In the genomic region with DNA sequence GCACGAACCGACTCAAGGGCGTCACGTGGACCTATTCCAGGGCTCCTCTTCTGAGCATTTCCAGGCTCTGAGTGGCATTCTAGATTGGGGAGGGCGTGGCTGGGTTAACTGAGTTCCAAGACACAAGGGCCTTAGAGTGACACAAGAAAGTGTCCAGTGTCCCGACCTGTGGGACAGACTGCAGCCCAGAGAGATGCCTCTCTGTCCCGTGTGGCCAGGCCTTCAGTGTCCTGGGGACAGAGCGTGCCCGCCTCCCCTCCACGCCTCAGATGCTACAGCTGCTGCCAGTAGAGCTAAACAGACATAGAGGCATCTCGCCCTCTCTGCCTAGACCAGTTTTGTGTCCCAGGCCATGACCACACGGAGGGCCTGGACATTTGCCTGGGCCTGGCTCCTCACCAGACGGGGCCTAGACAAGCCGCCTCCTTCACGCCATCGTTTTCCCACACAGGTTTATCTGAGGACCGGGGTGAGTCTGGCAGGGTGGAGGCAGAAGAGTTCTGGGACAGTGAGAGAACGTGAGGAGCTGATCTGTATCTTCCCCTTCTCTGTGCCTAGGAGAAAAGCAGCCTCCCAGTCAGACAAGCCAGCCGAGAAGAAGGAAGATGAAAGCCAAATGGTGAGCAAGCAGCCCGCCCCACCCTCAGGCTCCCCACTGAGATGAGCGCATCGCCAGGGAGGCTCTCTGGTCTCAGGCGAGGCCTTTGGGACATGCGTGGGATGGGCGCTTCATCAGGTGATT, we compare ENCODE assay signal across 14 cellular contexts. TPM values are rescaled to one million over a fixed set of nuclear protein-coding genes. Genes with fewer than 3 reads are reported as not detected.
DNase-seq lines count a peak whose midpoint lies in the region; ATAC-seq and TF ChIP-seq lines count a peak whose summit lies in the region.
"Had no signal": no experiment of that assay in that cellular context is flagged by ENCODE, and none has a peak within 500 bp of the region (broad histone marks: within the 10 kb centered on the region; RNA-seq: fewer than 3 reads in every experiment).

No MANE protein-coding gene starts in this region.

- no peak overlapping the region for H2BK20ac ChIP-seq in IMR-90 (ENCODE audit: low read depth, low read length)

- H3K79me2 ChIP-seq in osteoblast (ENCODE audit: insufficient read depth, low read length), result no peaks in the 10 kb centered on the region

- POLR2A ChIA-PET in IMR-90 (lab: Charles Lee; ENCODE audit: unreplicated experiment), result no interaction called here

- no peak overlapping the region for H4K91ac ChIP-seq in IMR-90 (ENCODE audit: insufficient read depth, low read depth, low read length)

- H3K79me1 ChIP-seq in IMR-90 (ENCODE audit: low read depth in 1 of 2, low read length in 2 of 2), result no peaks in the 10 kb centered on the region

- no peak overlapping the region for H3K4ac ChIP-seq in IMR-90 (ENCODE audit: low read depth, low read length)

- no TSS peak for BruUV-seq in IMR-90 (replicated peaks; lab: Mats Ljungman, UMichigan)

- no peak overlapping the region for H2BK15ac ChIP-seq in IMR-90 (ENCODE audit: low read depth, low read length)

- no peak overlapping the region for H2AK5ac ChIP-seq in IMR-90 (ENCODE audit: low read depth, low read length)

- H2BK120ac ChIP-seq in IMR-90 (ENCODE audit: low read depth, low read length), result no peak overlapping the region

- H3K18ac ChIP-seq in IMR-90 (ENCODE audit: low read depth, low read length), result no peak overlapping the region

- H2AK9ac ChIP-seq in IMR-90 (replicated peaks; ENCODE audit: low read depth, low read length, poor library complexity), result peak overlapping the region; percentile 44

- peaks cover 99% of the 10 kb centered on the region for H3K4me1 ChIP-seq in BLaER1
- H3K4me1 ChIP-seq in IMR-90 (ENCODE audit: control insufficient read depth, insufficient read depth, low read length), result 0 out of 2 replicates have a peak, but pooled peaks cover 3% of the 10 kb centered on the region
- H3K4me1 ChIP-seq in osteoblast (ENCODE audit: insufficient read depth, low read length), result peaks cover 17% of the 10 kb centered on the region

- H3K9me3 ChIP-seq in BLaER1 (no peaks in the 10 kb centered on the region), IMR-90 (ENCODE audit: control insufficient read depth, insufficient read depth, low read length) (no peaks in the 10 kb centered on the region), osteoblast (ENCODE audit: low read depth, low read length) (no peaks in the 10 kb centered on the region)
- H3K9me3 ChIP-seq: thoracic aorta had no signal

- in situ Hi-C loops in IMR-90 (cut with MboI; ENCODE audit: low sequenced_read_pairs), result no loop called here

- no peak overlapping the region for H4K5ac ChIP-seq in IMR-90 (ENCODE audit: low read depth, low read length)

- no peak overlapping the region for H3K14ac ChIP-seq in IMR-90 (replicated peaks; ENCODE audit: low read depth, low read length)

- no peak overlapping the region for H4K8ac ChIP-seq in IMR-90 (ENCODE audit: low read depth in 2 of 2, low read length in 2 of 2)

- dilution Hi-C loops in IMR-90 (cut with HindIII; ENCODE audit: low sequenced_read_pairs, unreplicated experiment), result no loop called here

- H3K27me3 ChIP-seq in BLaER1, result no peaks in the 10 kb centered on the region
- no peaks in the 10 kb centered on the region for H3K27me3 ChIP-seq in IMR-90 (ENCODE audit: control insufficient read depth, insufficient read depth, low read length)
- H3K27me3 ChIP-seq in osteoblast (ENCODE audit: insufficient read depth, low read length), result no peaks in the 10 kb centered on the region

- H3K4me2 ChIP-seq in BLaER1, result peak overlapping the region; percentile 90
- H3K4me2 ChIP-seq in IMR-90 (ENCODE audit: low read depth, low read length), result no peak overlapping the region
- no peak overlapping the region for H3K4me2 ChIP-seq in osteoblast (ENCODE audit: insufficient read depth, low read length)

- no peak for TF ChIP-seq RAD21 in IMR-90 (IDR thresholded peaks at IDR 0.05; ENCODE audit: low read length)

- intact Hi-C loops in IMR-90 (cut with micrococcal nuclease), result no loop called here

- H3K9ac ChIP-seq in BLaER1, result peak overlapping the region; percentile 54
- no peak overlapping the region for H3K9ac ChIP-seq in IMR-90 (ENCODE audit: low read depth, low read length)

- CTCF ChIA-PET in IMR-90 (lab: Yijun Ruan, JAX), result no interaction called here

- no peak overlapping the region for H2BK5ac ChIP-seq in IMR-90 (ENCODE audit: low read depth, low read length, poor library complexity, severe bottlenecking)

- peaks cover 13% of the 10 kb centered on the region; the same call in 1 of the 2 replicates for H3K9me1 ChIP-seq in IMR-90 (ENCODE audit: insufficient read depth, low read length)

- no peak overlapping the region for H3K56ac ChIP-seq in IMR-90 (ENCODE audit: extremely low read depth, insufficient read depth, low read length)

- TF ChIP-seq POLR2A in IMR-90 (IDR thresholded peaks at IDR 0.05; ENCODE audit: low read depth, low read length), result no peak

- H2AFZ ChIP-seq in IMR-90 (replicated peaks; ENCODE audit: low read length, poor library complexity) (no peak overlapping the region), osteoblast (ENCODE audit: low read length) (no peak overlapping the region)

- WGBS in IMR-90 (ENCODE audit: extremely low coverage in 2 of 2, insufficient read length in 1 of 2), 2 experiments, result 87% methylated on average over 8 of the region's 25 CpGs; no CpG with 5 or more reads in 1 of the 2 experiments

- peak overlapping the region; percentile 70 for H3K27ac ChIP-seq in BLaER1
- no peak overlapping the region for H3K27ac ChIP-seq in IMR-90 (ENCODE audit: insufficient read depth, low read length)
- H3K27ac ChIP-seq in osteoblast (ENCODE audit: low read depth, low read length), result peak overlapping the region; percentile 48
- H3K27ac ChIP-seq: epithelial cell of prostate, thoracic aorta had no signal

- DNase-seq in IMR-90 (no peak), epithelial cell of esophagus (ENCODE audit: low read depth) (peak; percentile 67), osteoblast (ENCODE audit: insufficient read length, low spot score, missing footprints) (peak; percentile 86), iPS-NIHi7 (ENCODE audit: extremely low spot score) (no peak), KG1 (lab: John Stamatoyannopoulos, UW) (no peak)
- DNase-seq: NCI-H1436; stimulated activated CD4-positive, alpha-beta T cell treated with anti-CD3 and anti-CD28 coated beads, Interleukin-4, amount 100 ng/mL, for 4 hours; SW 1271 had no signal

- ATAC-seq in IMR-90 (ENCODE audit: low read depth), result no peak
- ATAC-seq in GM21786 (IDR thresholded peaks at IDR 0.05; ENCODE audit: unreplicated experiment), result no peak
- no peak for ATAC-seq in GM19035 (IDR thresholded peaks at IDR 0.05; ENCODE audit: unreplicated experiment)

- no peak for TF ChIP-seq CTCF in IMR-90 (conservative IDR thresholded peaks at IDR 0.05; ENCODE audit: low read depth, low read length)
- TF ChIP-seq CTCF in epithelial cell of esophagus (IDR thresholded peaks at IDR 0.05; ENCODE audit: insufficient read depth, low read depth, low read length, missing control alignments), result no peak
- TF ChIP-seq CTCF in osteoblast (IDR thresholded peaks at IDR 0.05; ENCODE audit: extremely low read depth, low read depth, low read length), result no peak

- peaks cover 87% of the 10 kb centered on the region for H3K36me3 ChIP-seq in BLaER1
- H3K36me3 ChIP-seq in IMR-90 (ENCODE audit: control insufficient read depth, insufficient read depth, low read length), result peaks cover 34% of the 10 kb centered on the region
- H3K36me3 ChIP-seq in osteoblast (ENCODE audit: insufficient read depth, low read length), result peaks cover 7% of the 10 kb centered on the region

- peak overlapping the region; percentile 40 for H3K4me3 ChIP-seq in BLaER1
- no peak overlapping the region for H3K4me3 ChIP-seq in IMR-90 (ENCODE audit: insufficient read depth, low read depth, low read length)
- no peak overlapping the region for H3K4me3 ChIP-seq in epithelial cell of esophagus (ENCODE audit: low read length)
- H3K4me3 ChIP-seq in osteoblast (ENCODE audit: insufficient read depth, low read length), result no peak overlapping the region
- H3K4me3 ChIP-seq: thoracic aorta had no signal

- no peak overlapping the region for H3K23ac ChIP-seq in IMR-90 (ENCODE audit: low read depth, low read length)

- H4K20me1 ChIP-seq in BLaER1 (peaks cover 39% of the 10 kb centered on the region), IMR-90 (ENCODE audit: insufficient read depth, low read length) (no peaks in the 10 kb centered on the region), osteoblast (ENCODE audit: insufficient read depth, low read length) (no peaks in the 10 kb centered on the region)

TF ChIP-seq in IMR-90, 13 proteins besides CTCF, POLR2A, EP300 and RAD21 (continues in another document):
- TF ChIP-seq, protein P1, sequence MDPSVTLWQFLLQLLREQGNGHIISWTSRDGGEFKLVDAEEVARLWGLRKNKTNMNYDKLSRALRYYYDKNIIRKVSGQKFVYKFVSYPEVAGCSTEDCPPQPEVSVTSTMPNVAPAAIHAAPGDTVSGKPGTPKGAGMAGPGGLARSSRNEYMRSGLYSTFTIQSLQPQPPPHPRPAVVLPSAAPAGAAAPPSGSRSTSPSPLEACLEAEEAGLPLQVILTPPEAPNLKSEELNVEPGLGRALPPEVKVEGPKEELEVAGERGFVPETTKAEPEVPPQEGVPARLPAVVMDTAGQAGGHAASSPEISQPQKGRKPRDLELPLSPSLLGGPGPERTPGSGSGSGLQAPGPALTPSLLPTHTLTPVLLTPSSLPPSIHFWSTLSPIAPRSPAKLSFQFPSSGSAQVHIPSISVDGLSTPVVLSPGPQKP (IDR thresholded peaks at IDR 0.05; ENCODE audit: borderline replicate concordance, low read depth, low read length), result no peak
- no peak for TF ChIP-seq USF2 (IDR thresholded peaks at IDR 0.05; ENCODE audit: low read depth, low read length)
- no peak for TF ChIP-seq SMC3 (IDR thresholded peaks at IDR 0.05; ENCODE audit: low read depth, low read length)
- TF ChIP-seq BHLHE40 (IDR thresholded peaks at IDR 0.05; ENCODE audit: low read depth, low read length), result no peak
- TF ChIP-seq RFX5 (IDR thresholded peaks at IDR 0.05; ENCODE audit: low read depth, low read length), result no peak
- no peak for TF ChIP-seq MAFK (IDR thresholded peaks at IDR 0.05; ENCODE audit: low read depth, low read length)
- no peak for TF ChIP-seq MAZ (IDR thresholded peaks at IDR 0.05; ENCODE audit: borderline replicate concordance, low read depth, low read length)
- no peak for TF ChIP-seq CHD1 (IDR thresholded peaks at IDR 0.05; ENCODE audit: low read depth, low read length)

RNA-seq across cellular contexts. Expression of gene DEGS2, which starts 27.1 kb away (rescaled TPM):
- total RNA-seq in IMR-90 (2012; rRNA removed) (not detected in 2 replicates), osteoblast (0.29 and 0.36 TPM in 2 replicates)
- not detected in 2 replicates for polyA plus RNA-seq in IMR-90 (2012; rRNA removed)
- polyA plus RNA-seq in IMR-90 (2012; cell fraction: cytosol; rRNA removed), result 0.01 TPM in 1 of 2 replicates, not detected in the other
- polyA plus RNA-seq in IMR-90 (2012; cell fraction: nucleus; rRNA removed; ENCODE audit: low replicate concordance), result 0.02 and 0.14 TPM in 2 replicates
- total RNA-seq: HT1080 had no signal

Comparison
In these comparisons a context has a peak if more than half of its experiments do, and no peak if none do; other contexts are left out.
1. DNase-seq: peak in epithelial cell of esophagus (single experiment) and osteoblast (single experiment); none in IMR-90 (single experiment), iPS-NIHi7 (single experiment) and KG1 (single experiment).